In the genomic region with DNA sequence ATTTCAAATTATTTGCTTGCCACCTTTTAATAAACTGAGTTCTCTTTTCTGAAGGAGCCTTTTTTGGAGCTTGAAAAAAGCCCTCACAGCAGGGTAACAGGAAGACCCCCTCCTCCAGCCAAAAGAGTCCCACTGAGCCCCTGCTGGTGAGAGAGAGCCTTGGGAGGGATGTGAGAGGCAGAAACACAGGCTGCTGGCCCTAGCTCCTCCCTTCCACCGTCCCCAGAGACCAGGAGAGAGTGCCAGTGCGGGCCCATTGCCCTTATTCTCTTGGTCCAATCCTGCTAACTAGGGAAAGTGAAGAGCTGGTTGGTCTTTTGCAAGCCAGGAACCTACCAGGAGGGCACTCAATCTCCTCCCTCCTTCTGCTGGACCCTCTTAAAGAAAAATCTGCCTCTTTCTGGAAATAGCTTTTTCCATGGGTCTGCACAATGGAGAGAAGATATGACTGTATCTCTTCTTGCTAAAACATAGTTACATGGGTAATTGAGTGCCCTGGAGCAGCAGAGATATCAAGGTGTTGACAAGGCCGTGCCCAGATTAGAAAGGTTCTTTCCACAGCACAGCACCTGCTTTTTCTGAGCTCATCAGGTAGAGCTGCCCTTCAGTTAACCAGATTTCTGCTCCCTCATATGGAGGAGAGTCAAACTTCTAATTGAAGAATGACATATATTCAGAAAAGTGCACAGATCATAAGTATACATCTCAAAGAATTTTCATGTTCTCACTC, we compare ENCODE assay signal across 8 cellular contexts.
A peak's percentile ranks its signal among the peaks of the same experiment; 100 is the strongest.
DNase-seq lines count a peak whose midpoint lies in the region; ATAC-seq, FAIRE-seq and TF ChIP-seq lines count a peak whose summit lies in the region.

No MANE protein-coding gene starts in this region.

- DNase-seq in CD4-positive, CD25-positive, alpha-beta regulatory T cell = no peak
- DNase-seq in HFFc6 (no peak), GM12878 (ENCODE audit: low read depth, low spot score) (no peak), islet precursor cell (no peak)
- DNase-seq in naive thymus-derived CD8-positive, alpha-beta T cell = no peak
- DNase-seq in stimulated activated CD4-positive, alpha-beta T cell treated with anti-CD3 and anti-CD28 coated beads, Interleukin-2, amount 100 ng/mL, for 24 hours = no peak

- peaks cover 85% of the 10 kb centered on the region for H3K79me2 ChIP-seq in GM12878 (ENCODE audit: control insufficient read depth, insufficient read depth, low read length)

- CTCF ChIA-PET in GM12878 (lab: Yijun Ruan, JAX) = interaction anchor here (0.6 to 2.2 kb wide), 21 partner anchors 9 to 176 kb away, joined by 3 to 13 read pairs (median 4); no protein-coding TSS in a partner anchor

- H3K27ac Mint-ChIP-seq in CD4-positive, CD25-positive, alpha-beta regulatory T cell = peak overlapping the region; percentile 74 to 91 (median 80)
- 0 out of 2 replicates have a peak overlapping the region, but pooled peaks have one; percentile 14 for H3K27ac Mint-ChIP-seq in HFFc6
- H3K27ac Mint-ChIP-seq in naive thymus-derived CD8-positive, alpha-beta T cell = peak overlapping the region; percentile 78 to 93 (median 90)

- SMC1A ChIA-PET in GM12878 (lab: Charles Lee; ENCODE audit: uncharacterized antibody, unreplicated experiment) = interaction anchor here (0.6 to 18.5 kb wide), 25 partner anchors 8 to 277 kb away, joined by 3 to 456 read pairs (median 7); no protein-coding TSS in a partner anchor

- H3K36me3 ChIP-seq in CD4-positive, CD25-positive, alpha-beta regulatory T cell (ENCODE audit: control insufficient read depth, insufficient read depth, low read length) = peaks cover 3% of the 10 kb centered on the region
- H3K36me3 ChIP-seq in GM12878 (ENCODE audit: control insufficient read depth in 2 of 2, insufficient read depth in 2 of 2, low read length in 1 of 2) = peaks cover 3 to 15% of the 10 kb centered on the region in 2 experiments; a peak in 3 of 4 replicates

- H3K9ac ChIP-seq in GM12878 (ENCODE audit: control insufficient read depth, insufficient read depth, low read length) = peak overlapping the region; percentile 14; the same call in 1 of the 2 replicates

- no TSS peak for BruUV-seq in GM12878 (replicated peaks; lab: Mats Ljungman, UMichigan)

- H2AFZ ChIP-seq in GM12878 (ENCODE audit: control insufficient read depth, low read depth, low read length) = no peak overlapping the region

- TF ChIP-seq CTCF in HFFc6 (IDR thresholded peaks at IDR 0.05) (no peak), GM12878 (IDR thresholded peaks at IDR 0.05 in 2 of 3, conservative IDR thresholded peaks at IDR 0.05 in 1 of 3; ENCODE audit: control insufficient read depth in 2 of 3, extremely low read depth in 1 of 3, insufficient read depth in 1 of 3, low read depth in 3 of 3, low read length in 3 of 3) (no peak)

- POLR2A ChIA-PET in GM12878 (lab: Charles Lee) = interaction anchor here (0.8 to 2.4 kb wide), 16 partner anchors 8 to 114 kb away, joined by 3 to 11 read pairs (median 4); partner anchors contain the start of gene LRCH1
- POLR2A ChIA-PET in naive thymus-derived CD8-positive, alpha-beta T cell (lab: Charles Lee) = no interaction called here

- 18% methylated on average over 3 of the region's 3 CpGs for WGBS in GM12878 (ENCODE audit: insufficient coverage, insufficient replicate concordance, low lambda C conversion rate, missing lambda C conversion rate)

- TF ChIP-seq RAD21 in GM12878 (IDR thresholded peaks at IDR 0.05; ENCODE audit: insufficient read depth, low read depth, low read length) = no peak

- H3K9me3 Mint-ChIP-seq in CD4-positive, CD25-positive, alpha-beta regulatory T cell = no peaks in the 10 kb centered on the region
- no peaks in the 10 kb centered on the region for H3K9me3 Mint-ChIP-seq in HFFc6
- H3K9me3 Mint-ChIP-seq in naive thymus-derived CD8-positive, alpha-beta T cell = no peaks in the 10 kb centered on the region

- H3K27ac ChIP-seq in CD4-positive, CD25-positive, alpha-beta regulatory T cell (ENCODE audit: insufficient read depth, low read length, poor library complexity, severe bottlenecking) = peak overlapping the region; percentile 77
- peak overlapping the region; percentile 70 for H3K27ac ChIP-seq in GM12878 (ENCODE audit: control insufficient read depth, insufficient read depth)

- no peaks in the 10 kb centered on the region for H3K27me3 Mint-ChIP-seq in CD4-positive, CD25-positive, alpha-beta regulatory T cell
- H3K27me3 Mint-ChIP-seq in HFFc6 (ENCODE audit: insufficient read depth) = no peaks in the 10 kb centered on the region
- no peaks in the 10 kb centered on the region for H3K27me3 Mint-ChIP-seq in naive thymus-derived CD8-positive, alpha-beta T cell

- no peak for TF ChIP-seq EP300 in GM12878 (IDR thresholded peaks at IDR 0.05; ENCODE audit: borderline replicate concordance in 1 of 2, control insufficient read depth in 1 of 2, low read depth in 2 of 2, low read length in 2 of 2)

- peaks cover 22% of the 10 kb centered on the region for H3K4me1 ChIP-seq in CD4-positive, CD25-positive, alpha-beta regulatory T cell (ENCODE audit: control insufficient read depth, insufficient read depth, low read length, poor library complexity, severe bottlenecking)
- peaks cover 42% of the 10 kb centered on the region for H3K4me1 ChIP-seq in GM12878 (ENCODE audit: control insufficient read depth, insufficient read depth, low read length)

- ATAC-seq in CD4-positive, CD25-positive, alpha-beta regulatory T cell (ENCODE audit: low read depth in 2 of 2) = no peak
- peak; percentile 34 for ATAC-seq in GM12878
- peak; percentile 41 to 44 for ATAC-seq in naive thymus-derived CD8-positive, alpha-beta T cell
- ATAC-seq in GM21447 (IDR thresholded peaks at IDR 0.05; ENCODE audit: unreplicated experiment) = no peak
- no peak for ATAC-seq in GM21737 (IDR thresholded peaks at IDR 0.05; ENCODE audit: unreplicated experiment)

- peaks cover 25 to 64% (median 54%) of the 10 kb centered on the region in 4 donors for H3K4me1 Mint-ChIP-seq in CD4-positive, CD25-positive, alpha-beta regulatory T cell
- H3K4me1 Mint-ChIP-seq in HFFc6 (ENCODE audit: low read depth) = peaks cover 58% of the 10 kb centered on the region
- peaks cover 32 to 73% (median 61%) of the 10 kb centered on the region in 4 donors for H3K4me1 Mint-ChIP-seq in naive thymus-derived CD8-positive, alpha-beta T cell

- peak overlapping the region; percentile 74 to 86 (median 78) for H3K4me3 Mint-ChIP-seq in CD4-positive, CD25-positive, alpha-beta regulatory T cell
- no peak overlapping the region; the same call in 1 of the 2 replicates for H3K4me3 Mint-ChIP-seq in HFFc6
- peak overlapping the region; percentile 43 to 86 (median 78) for H3K4me3 Mint-ChIP-seq in naive thymus-derived CD8-positive, alpha-beta T cell

- no peak for TF ChIP-seq POLR2A in GM12878 (IDR thresholded peaks at IDR 0.05; ENCODE audit: low read depth, low read length)

- in situ Hi-C loops in GM12878 (cut with MboI) = no loop called here

- peak overlapping the region; percentile 78 for H3K4me2 ChIP-seq in GM12878 (ENCODE audit: control insufficient read depth, insufficient read depth)

- no peaks in the 10 kb centered on the region for H3K27me3 ChIP-seq in CD4-positive, CD25-positive, alpha-beta regulatory T cell (ENCODE audit: control insufficient read depth, insufficient read depth, low read length)
- H3K27me3 ChIP-seq in GM12878 (replicated peaks in 1 of 2; ENCODE audit: control insufficient read depth in 2 of 2, insufficient read depth in 2 of 2, low read length in 1 of 2) = no peaks in the 10 kb centered on the region

- no peaks in the 10 kb centered on the region for H4K20me1 ChIP-seq in GM12878 (ENCODE audit: control insufficient read depth, insufficient read depth)

- peak overlapping the region; percentile 62 for H3K4me3 ChIP-seq in CD4-positive, CD25-positive, alpha-beta regulatory T cell (ENCODE audit: low read depth, low read length)
- 0 out of 2 replicates have a peak overlapping the region, but pooled peaks have one; percentile 41 for H3K4me3 ChIP-seq in GM12878

- peaks cover 14% of the 10 kb centered on the region for H3K36me3 Mint-ChIP-seq in CD4-positive, CD25-positive, alpha-beta regulatory T cell
- H3K36me3 Mint-ChIP-seq in HFFc6 (ENCODE audit: low read depth) = peaks cover 8% of the 10 kb centered on the region; the same call in 1 of the 2 replicates
- peaks cover 0 to 12% (median 9%) of the 10 kb centered on the region in 3 donors for H3K36me3 Mint-ChIP-seq in naive thymus-derived CD8-positive, alpha-beta T cell

- intact Hi-C loops in GM12878 (cut with micrococcal nuclease; ENCODE audit: unreplicated experiment) = loop anchor here (5.0 kb wide), 2 partner anchors 60 to 115 kb away; partner anchors contain the start of gene LRCH1

- no peaks in the 10 kb centered on the region for H3K9me3 ChIP-seq in CD4-positive, CD25-positive, alpha-beta regulatory T cell (ENCODE audit: control insufficient read depth in 2 of 2, low read length in 2 of 2)
- H3K9me3 ChIP-seq in GM12878 (replicated peaks; ENCODE audit: control insufficient read depth, insufficient read depth, low read length) = no peaks in the 10 kb centered on the region

- RAD21 ChIA-PET in GM12878 (lab: Charles Lee; ENCODE audit: unreplicated experiment) = interaction anchor here (0.7 to 6.7 kb wide), 30 partner anchors 9 to 116 kb away, joined by 3 to 46 read pairs (median 5); partner anchors contain the start of gene LRCH1

- no peak for FAIRE-seq in GM12878 (lab: Jason Lieb, UNC)

TF ChIP-seq in GM12878, 131 proteins besides CTCF, POLR2A, EP300 and RAD21:
- TF ChIP-seq MTA2 (IDR thresholded peaks at IDR 0.05; ENCODE audit: low read depth) (no peak), MEF2B (IDR thresholded peaks at IDR 0.05; ENCODE audit: partially characterized antibody, poor library complexity, severe bottlenecking) (peak; percentile 41)
TF ChIP-seq in GM12878: peak in this region for 1.

Comparison
In these comparisons a context has a peak if more than half of its experiments do, and no peak if none do; other contexts are left out.
1. ATAC-seq: peak in GM12878 (single experiment) and naive thymus-derived CD8-positive, alpha-beta T cell (2 of 2); none in CD4-positive, CD25-positive, alpha-beta regulatory T cell (0 of 2), GM21447 (single experiment) and GM21737 (single experiment).
2. H3K27ac Mint-ChIP-seq: peak in every context shown above with its lines; median percentile 90 in naive thymus-derived CD8-positive, alpha-beta T cell; 80 in CD4-positive, CD25-positive, alpha-beta regulatory T cell; 14 in HFFc6.